8 cellular contexts compared by ENCODE assay signal in genomic region chr11:63635762-63636465, GRCh38. TPM values are rescaled to one million over a fixed set of nuclear protein-coding genes. Genes with fewer than 3 reads are reported as not detected.
DNase-seq lines count a peak whose midpoint lies in the region; ATAC-seq and TF ChIP-seq lines count a peak whose summit lies in the region.

No MANE protein-coding gene starts in this region.

- H3K27ac ChIP-seq in C4-2B (no peak overlapping the region), HCT116 (ENCODE audit: low read depth, low read length) (no peak overlapping the region), subcutaneous abdominal adipose tissue (ENCODE audit: low read depth, low read length) (peak overlapping the region; percentile 39)

- H3K4me3 ChIP-seq in HCT116 (replicated peaks in 1 of 2; ENCODE audit: low read depth in 1 of 2, low read length in 2 of 2) = no peak overlapping the region
- no peak overlapping the region for H3K4me3 ChIP-seq in subcutaneous abdominal adipose tissue (ENCODE audit: low read depth in 1 of 5, low read length in 5 of 5)

- CTCF ChIA-PET in HCT116 (lab: Charles Lee) = interaction anchor here (0.9 to 1.8 kb wide), 4 partner anchors 44 to 730 kb away, joined by 3 to 40 read pairs (median 4); no protein-coding TSS in a partner anchor

- H3K9me3 ChIP-seq in HCT116 (ENCODE audit: control insufficient read depth in 1 of 2, insufficient read depth in 1 of 2, low read depth in 1 of 2, low read length in 2 of 2) (no peaks in the 10 kb centered on the region), subcutaneous abdominal adipose tissue (ENCODE audit: control insufficient read depth in 5 of 5, low read length in 5 of 5) (no peaks in the 10 kb centered on the region)

- peak; percentile 87 for TF ChIP-seq CTCF in C4-2B (conservative IDR thresholded peaks at IDR 0.05)
- TF ChIP-seq CTCF in HCT116 (IDR thresholded peaks at IDR 0.05 in 2 of 3, conservative IDR thresholded peaks at IDR 0.05 in 1 of 3; ENCODE audit: borderline replicate concordance in 1 of 3, insufficient read depth in 1 of 3, low read depth in 2 of 3, low read length in 2 of 3) = peak; percentile 68 to 87 (median 75); a peak in 5 of 6 replicates
- TF ChIP-seq CTCF in neural crest cell (conservative IDR thresholded peaks at IDR 0.05) = peak; percentile 94

- H3K4me1 ChIP-seq in HCT116 (ENCODE audit: control insufficient read depth in 1 of 2, insufficient read depth in 2 of 2, low read length in 2 of 2) = no peaks in the 10 kb centered on the region
- H3K4me1 ChIP-seq in subcutaneous abdominal adipose tissue (ENCODE audit: control insufficient read depth in 5 of 5, insufficient read depth in 5 of 5, low read length in 5 of 5) = peaks cover 0 to 13% (median 0%) of the 10 kb centered on the region in 5 donors

- TF ChIP-seq RAD21 in HCT116 (IDR thresholded peaks at IDR 0.05; ENCODE audit: low read depth) = peak; percentile 86

- RAD21 ChIA-PET in HCT116 (lab: Charles Lee; ENCODE audit: low non-redundant PET in 1 of 2, low total read pairs in 2 of 2, uncharacterized antibody in 2 of 2, unreplicated experiment in 2 of 2) = interaction anchor here (0.9 to 1.2 kb wide), 2 partner anchors 157 kb away, joined by 5 to 7 read pairs; no protein-coding TSS in a partner anchor

- no peaks in the 10 kb centered on the region for H3K79me2 ChIP-seq in HCT116 (ENCODE audit: insufficient read depth, low read length)

- H3K4me2 ChIP-seq in HCT116 (ENCODE audit: low read length) = no peak overlapping the region

- no peaks in the 10 kb centered on the region for H3K27me3 Mint-ChIP-seq in activated T-cell treated with anti-CD3 and anti-CD28 coated beads, Interleukin-2, amount 50 U/mL, for 4 hours (ENCODE audit: low read depth)
- H3K27me3 Mint-ChIP-seq in neural crest cell (ENCODE audit: low read depth) = no peaks in the 10 kb centered on the region

- BruUV-seq in HCT116 (replicated peaks; lab: Mats Ljungman, UMichigan) = no TSS peak

- POLR2A ChIA-PET in HCT116 (lab: Charles Lee) = interaction anchor here (0.8 kb wide), 1 partner anchor 157 kb away, joined by 4 read pairs; no protein-coding TSS in a partner anchor

- peak; percentile 28 for DNase-seq in HCT116 (ENCODE audit: low read depth, low spot score)
- peak; percentile 75 for DNase-seq in OCI-M1 (lab: John Stamatoyannopoulos, UW)
- peak; percentile 67 for DNase-seq in activated T-cell treated with anti-CD3 and anti-CD28 coated beads, Interleukin-2, amount 50 U/mL, for 4 hours
- peak; percentile 37 for DNase-seq in fibroblast of gingiva (ENCODE audit: low read depth)
- peak; percentile 71 for DNase-seq in neural crest cell (ENCODE audit: low read depth, low spot score)
- DNase-seq in GF-D8 (lab: John Stamatoyannopoulos, UW) = no peak

- no peaks in the 10 kb centered on the region for H4K20me1 ChIP-seq in HCT116 (ENCODE audit: insufficient read depth)

- H3K4me3 Mint-ChIP-seq in activated T-cell treated with anti-CD3 and anti-CD28 coated beads, Interleukin-2, amount 50 U/mL, for 4 hours = no peak overlapping the region
- no peak overlapping the region for H3K4me3 Mint-ChIP-seq in neural crest cell

- H3K27ac Mint-ChIP-seq in neural crest cell (ENCODE audit: unreplicated experiment) = no peak overlapping the region

- H3K9me3 Mint-ChIP-seq in activated T-cell treated with anti-CD3 and anti-CD28 coated beads, Interleukin-2, amount 50 U/mL, for 4 hours = no peaks in the 10 kb centered on the region
- no peaks in the 10 kb centered on the region for H3K9me3 Mint-ChIP-seq in neural crest cell

- H2AFZ ChIP-seq in HCT116 (ENCODE audit: low read depth, low read length, poor library complexity, severe bottlenecking) = no peak overlapping the region

- H3K9me2 ChIP-seq in HCT116 (ENCODE audit: insufficient read depth) = no peaks in the 10 kb centered on the region

- peak; percentile 88 for ATAC-seq in HCT116
- ATAC-seq in activated T-cell treated with anti-CD3 and anti-CD28 coated beads, Interleukin-2, amount 50 U/mL, for 4 hours = peak in 1 of 2 donors; percentile 67

- H3K4me1 Mint-ChIP-seq in activated T-cell treated with anti-CD3 and anti-CD28 coated beads, Interleukin-2, amount 50 U/mL, for 4 hours (ENCODE audit: low read depth) = peaks cover 14% of the 10 kb centered on the region
- H3K4me1 Mint-ChIP-seq in neural crest cell = peaks cover 5% of the 10 kb centered on the region

- intact Hi-C loops in HCT116 (cut with micrococcal nuclease) = loop anchor here (1.0 to 10.0 kb wide), 5 partner anchors 43 to 601 kb away; no protein-coding TSS in a partner anchor

- peaks cover 11 to 18% of the 10 kb centered on the region in 2 experiments; a peak in 3 of 4 replicates for H3K36me3 ChIP-seq in HCT116 (ENCODE audit: control insufficient read depth in 1 of 2, insufficient read depth in 2 of 2, low read length in 2 of 2)
- H3K36me3 ChIP-seq in subcutaneous abdominal adipose tissue (ENCODE audit: control insufficient read depth in 5 of 5, insufficient read depth in 5 of 5, low read length in 5 of 5) = peaks cover 24 to 50% (median 37%) of the 10 kb centered on the region in 5 donors

- peaks cover 25% of the 10 kb centered on the region for H3K36me3 Mint-ChIP-seq in activated T-cell treated with anti-CD3 and anti-CD28 coated beads, Interleukin-2, amount 50 U/mL, for 4 hours (ENCODE audit: insufficient read depth)
- H3K36me3 Mint-ChIP-seq in neural crest cell (ENCODE audit: low read depth) = peaks cover 6% of the 10 kb centered on the region

- TF ChIP-seq POLR2A in HCT116 (IDR thresholded peaks at IDR 0.05; ENCODE audit: borderline replicate concordance, extremely low read depth, insufficient read depth, insufficient read length) = no peak

- H3K27me3 ChIP-seq in HCT116 (ENCODE audit: insufficient read depth, low read length) (no peaks in the 10 kb centered on the region), subcutaneous abdominal adipose tissue (ENCODE audit: control insufficient read depth in 5 of 5, insufficient read depth in 4 of 5, low read length in 5 of 5) (no peaks in the 10 kb centered on the region)

- H3K9ac ChIP-seq in HCT116 (ENCODE audit: low read length) = no peak overlapping the region
- no peak overlapping the region for H3K9ac ChIP-seq in subcutaneous abdominal adipose tissue (ENCODE audit: low read length in 5 of 5)

TF ChIP-seq in HCT116, 20 proteins besides CTCF, POLR2A, EP300 and RAD21 (continues in another document):
- TF ChIP-seq REST (IDR thresholded peaks at IDR 0.05; ENCODE audit: low read depth) = no peak
- no peak for TF ChIP-seq CEBPB (IDR thresholded peaks at IDR 0.05; ENCODE audit: low read depth)
- no peak for TF ChIP-seq EZH2 (IDR thresholded peaks at IDR 0.05)
- no peak for TF ChIP-seq SIN3A (IDR thresholded peaks at IDR 0.05; ENCODE audit: low read depth)
- no peak for TF ChIP-seq TCF7L2 (IDR thresholded peaks at IDR 0.05; ENCODE audit: borderline replicate concordance, extremely low read depth, insufficient read depth, insufficient read length)
- TF ChIP-seq YY1 (IDR thresholded peaks at IDR 0.05; ENCODE audit: extremely low read depth, insufficient replicate concordance, low read depth, low read length) = no peak
- TF ChIP-seq JUND (IDR thresholded peaks at IDR 0.05) = no peak
- no peak for TF ChIP-seq CBX3 (IDR thresholded peaks at IDR 0.05; ENCODE audit: low read depth)
- no peak for TF ChIP-seq POLR2AphosphoS5 (IDR thresholded peaks at IDR 0.05; ENCODE audit: low read depth, low read length)

RNA-seq across cellular contexts. Expression of gene PLAAT3, which starts 21.7 kb away (rescaled TPM):
- total RNA-seq in HCT116 (2021; ENCODE audit: unreplicated experiment) (31.1 TPM), neural crest cell (4.1 and 4.3 TPM in 2 replicates)
- polyA plus RNA-seq in HCT116 (2012) = 31.2 and 35.1 TPM in 2 replicates
- total RNA-seq in activated T-cell treated with anti-CD3 and anti-CD28 coated beads, Interleukin-2, amount 50 U/mL, for 4 hours = 1 to 10 TPM in 1 of 3 donors, under 1 TPM in 2; 0.63 to 1.7 (median 0.90) TPM

RNA-seq across cellular contexts. Expression of gene ATL3, which starts 35.3 kb away (rescaled TPM):
- 32.3 TPM for total RNA-seq in HCT116 (2021; ENCODE audit: unreplicated experiment)
- polyA plus RNA-seq in HCT116 (2012) = 9.6 and 11.4 TPM in 2 replicates
- 10 to 100 TPM; 49.1 to 52.5 (median 49.8) TPM for total RNA-seq in activated T-cell treated with anti-CD3 and anti-CD28 coated beads, Interleukin-2, amount 50 U/mL, for 4 hours
- 13.2 and 15.2 TPM in 2 replicates for total RNA-seq in neural crest cell

RNA-seq across cellular contexts. Expression of gene RTN3, which starts 45.4 kb away (rescaled TPM):
- 95.0 TPM for total RNA-seq in HCT116 (2021; ENCODE audit: unreplicated experiment)
- 91.4 and 94.4 TPM in 2 replicates for polyA plus RNA-seq in HCT116 (2012)
- 10 to 100 TPM; 24.7 to 30.9 (median 26.7) TPM for total RNA-seq in activated T-cell treated with anti-CD3 and anti-CD28 coated beads, Interleukin-2, amount 50 U/mL, for 4 hours
- 136 and 137 TPM in 2 replicates for total RNA-seq in neural crest cell
